In genomic region chr16:67842509-67843342, GRCh38 we compare ENCODE assay signal across 1 cellular context.
A peak's percentile ranks its signal among the peaks of the same experiment; 100 is the strongest.
TF ChIP-seq lines count a peak whose summit lies in the region.

No MANE protein-coding gene starts in this region.

TF ChIP-seq in HCT116, 20 proteins besides CTCF, POLR2A, EP300 and RAD21 (continued from another document):
- TF ChIP-seq ZFX (IDR thresholded peaks at IDR 0.05): peak; percentile 53
- no peak for TF ChIP-seq ELF1 (IDR thresholded peaks at IDR 0.05; ENCODE audit: borderline replicate concordance, low read depth)
- no peak for TF ChIP-seq SIN3A (IDR thresholded peaks at IDR 0.05; ENCODE audit: low read depth)
- TF ChIP-seq MAX (IDR thresholded peaks at IDR 0.05): 0 out of 2 replicates have a peak, but pooled peaks have one; percentile 29
